Comparison of ENCODE assay signal across 2 cellular contexts in genomic region chr4:7640136-7640535, GRCh38.
TF ChIP-seq lines count a peak whose summit lies in the region.

No MANE protein-coding gene starts in this region.

TF ChIP-seq in HEK293, 187 proteins besides CTCF, POLR2A, EP300 and RAD21 (continued from another document):
- TF ChIP-seq, protein P1, sequence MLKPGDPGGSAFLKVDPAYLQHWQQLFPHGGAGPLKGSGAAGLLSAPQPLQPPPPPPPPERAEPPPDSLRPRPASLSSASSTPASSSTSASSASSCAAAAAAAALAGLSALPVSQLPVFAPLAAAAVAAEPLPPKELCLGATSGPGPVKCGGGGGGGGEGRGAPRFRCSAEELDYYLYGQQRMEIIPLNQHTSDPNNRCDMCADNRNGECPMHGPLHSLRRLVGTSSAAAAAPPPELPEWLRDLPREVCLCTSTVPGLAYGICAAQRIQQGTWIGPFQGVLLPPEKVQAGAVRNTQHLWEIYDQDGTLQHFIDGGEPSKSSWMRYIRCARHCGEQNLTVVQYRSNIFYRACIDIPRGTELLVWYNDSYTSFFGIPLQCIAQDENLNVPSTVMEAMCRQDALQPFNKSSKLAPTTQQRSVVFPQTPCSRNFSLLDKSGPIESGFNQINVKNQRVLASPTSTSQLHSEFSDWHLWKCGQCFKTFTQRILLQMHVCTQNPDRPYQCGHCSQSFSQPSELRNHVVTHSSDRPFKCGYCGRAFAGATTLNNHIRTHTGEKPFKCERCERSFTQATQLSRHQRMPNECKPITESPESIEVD (tag by site-specific recombination; IDR thresholded peaks at IDR 0.05), result no peak
- TF ChIP-seq ZNF324 (tag by site-specific recombination; IDR thresholded peaks at IDR 0.05) (no peak), ZNF549 (tag by site-specific recombination; IDR thresholded peaks at IDR 0.05) (no peak), EGR2 (tag by site-specific recombination; IDR thresholded peaks at IDR 0.05; ENCODE audit: low read depth) (peak; percentile 98), ZNF121 (tag by site-specific recombination; IDR thresholded peaks at IDR 0.05) (no peak), ZBTB1 (tag by site-specific recombination; IDR thresholded peaks at IDR 0.05) (no peak), ZNF600 (tag by site-specific recombination; IDR thresholded peaks at IDR 0.05) (no peak), SP2 (tag by site-specific recombination; IDR thresholded peaks at IDR 0.05) (no peak)
- TF ChIP-seq, protein P2, sequence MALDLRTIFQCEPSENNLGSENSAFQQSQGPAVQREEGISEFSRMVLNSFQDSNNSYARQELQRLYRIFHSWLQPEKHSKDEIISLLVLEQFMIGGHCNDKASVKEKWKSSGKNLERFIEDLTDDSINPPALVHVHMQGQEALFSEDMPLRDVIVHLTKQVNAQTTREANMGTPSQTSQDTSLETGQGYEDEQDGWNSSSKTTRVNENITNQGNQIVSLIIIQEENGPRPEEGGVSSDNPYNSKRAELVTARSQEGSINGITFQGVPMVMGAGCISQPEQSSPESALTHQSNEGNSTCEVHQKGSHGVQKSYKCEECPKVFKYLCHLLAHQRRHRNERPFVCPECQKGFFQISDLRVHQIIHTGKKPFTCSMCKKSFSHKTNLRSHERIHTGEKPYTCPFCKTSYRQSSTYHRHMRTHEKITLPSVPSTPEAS (tag by site-specific recombination; IDR thresholded peaks at IDR 0.05), result 0 out of 2 replicates have a peak, but pooled peaks have one; percentile 26

TF ChIP-seq in GM12878, 131 proteins besides CTCF, POLR2A, EP300 and RAD21:
- TF ChIP-seq BCLAF1 (IDR thresholded peaks at IDR 0.05) (no peak), DPF2 (IDR thresholded peaks at IDR 0.05) (no peak), ZNF622 (IDR thresholded peaks at IDR 0.05) (no peak), E2F8 (IDR thresholded peaks at IDR 0.05; ENCODE audit: low read depth, partially characterized antibody) (no peak), IKZF2 (IDR thresholded peaks at IDR 0.05) (no peak), BCL3 (IDR thresholded peaks at IDR 0.05; ENCODE audit: borderline replicate concordance, insufficient read depth, low read depth, low read length, poor library complexity, severe bottlenecking) (peak; percentile 71), SPI1 (IDR thresholded peaks at IDR 0.05; ENCODE audit: borderline replicate concordance, insufficient read depth, low read depth, low read length) (no peak), TCF3 (IDR thresholded peaks at IDR 0.05; ENCODE audit: borderline replicate concordance, insufficient read depth, low read depth, low read length) (peak; percentile 37; the same call in 1 of the 2 replicates), BACH1 (IDR thresholded peaks at IDR 0.05; ENCODE audit: borderline replicate concordance) (no peak)
